Comparison of ENCODE assay signal across 21 cellular contexts in the genomic region with DNA sequence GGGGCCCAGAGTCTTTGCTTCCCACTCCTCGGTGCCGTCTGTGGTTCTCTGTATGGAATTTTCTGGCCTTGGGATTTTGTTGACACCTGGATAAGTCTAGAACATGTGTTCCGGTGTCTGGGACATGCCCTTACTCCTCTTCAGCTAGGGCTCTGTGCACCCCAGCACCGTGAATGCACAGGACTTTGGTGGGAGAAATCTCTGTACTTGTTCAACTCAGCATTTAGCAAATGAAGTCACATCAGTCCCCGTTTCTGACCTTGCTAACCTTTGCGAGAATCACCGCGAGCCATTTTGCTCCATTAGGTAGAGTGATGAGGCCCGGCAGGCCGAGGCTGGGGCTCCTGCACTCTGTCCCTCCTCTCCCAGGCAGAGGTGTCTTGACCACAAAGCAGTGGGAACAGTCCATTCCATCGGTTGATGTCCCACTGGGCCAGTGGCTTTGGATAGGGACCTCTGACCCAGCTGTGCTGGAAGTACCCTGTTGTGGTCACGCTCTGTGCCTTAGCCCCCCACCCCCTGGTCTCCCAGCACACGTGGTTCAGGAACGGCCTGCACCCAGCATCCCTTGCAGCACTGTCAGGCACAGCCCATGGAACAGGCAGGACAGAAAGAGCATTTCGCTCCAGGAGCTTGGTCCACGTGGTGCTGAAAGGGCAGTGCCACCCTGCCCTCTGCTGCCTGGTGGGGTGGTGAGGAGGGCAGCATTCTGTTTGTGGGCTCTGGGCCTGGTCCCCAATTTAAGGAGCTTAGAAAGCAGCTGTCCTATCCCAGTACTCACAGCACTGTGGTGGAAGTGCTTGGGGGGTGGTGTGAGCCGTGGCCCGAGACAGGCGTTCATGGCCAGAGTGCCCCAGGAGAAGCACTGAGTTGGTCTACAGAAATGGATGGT.
A peak's percentile ranks its signal among the peaks of the same experiment; 100 is the strongest.
DNase-seq lines count a peak whose midpoint lies in the region; ATAC-seq, FAIRE-seq and TF ChIP-seq lines count a peak whose summit lies in the region.
"Had no signal": no experiment of that assay in that cellular context is flagged by ENCODE, and none has a peak within 500 bp of the region (broad histone marks: within the 10 kb centered on the region; RNA-seq: fewer than 3 reads in every experiment).

No MANE protein-coding gene starts in this region.

- CTCF ChIA-PET in CD8-positive, alpha-beta memory T cell (lab: Charles Lee), result interaction anchor here (5.3 kb wide), 1 partner anchor 14 kb away, joined by 38 read pairs; no protein-coding TSS in a partner anchor
- CTCF ChIA-PET in HepG2 (lab: Yijun Ruan, JAX; ENCODE audit: low intra/inter-chr PET ratio, low total read pairs), result no interaction called here

- intact Hi-C loops in HepG2 (cut with micrococcal nuclease; ENCODE audit: unreplicated experiment), result no loop called here

- no peak overlapping the region for H3K4me3 ChIP-seq in CD8-positive, alpha-beta memory T cell (ENCODE audit: low read length)
- H3K4me3 ChIP-seq in osteoblast (ENCODE audit: insufficient read depth, low read length) (no peak overlapping the region), HepG2 (replicated peaks in 1 of 3; ENCODE audit: insufficient read depth in 1 of 3, low read depth in 2 of 3, low read length in 3 of 3) (no peak overlapping the region)
- H3K4me3 ChIP-seq: cardiac muscle cell, lower lobe of right lung, sigmoid colon had no signal

- POLR2A ChIA-PET in CD8-positive, alpha-beta memory T cell (lab: Charles Lee), result no interaction called here
- POLR2A ChIA-PET in HepG2 (lab: Yijun Ruan, JAX), result no interaction called here

- TF ChIP-seq POLR2A in HepG2 (IDR thresholded peaks at IDR 0.05; ENCODE audit: insufficient read depth in 1 of 2, low read depth in 2 of 2, low read length in 2 of 2), result no peak

- ATAC-seq in activated T-cell treated with anti-CD3 and anti-CD28 coated beads, Interleukin-2, amount 50 U/mL, for 72 hours (replicated peaks in 1 of 2), result no peak
- ATAC-seq in effector memory CD8-positive, alpha-beta T cell (replicated peaks), result no peak
- no peak for ATAC-seq in HG02870 (IDR thresholded peaks at IDR 0.05; ENCODE audit: unreplicated experiment)
- no peak for ATAC-seq in HepG2
- ATAC-seq: T-helper 17 cell had no signal

- peak; percentile 14 for DNase-seq in activated T-cell treated with anti-CD3 and anti-CD28 coated beads, Interleukin-2, amount 50 U/mL, for 1 hour
- DNase-seq in activated T-cell treated with anti-CD3 and anti-CD28 coated beads, Interleukin-2, amount 50 U/mL, for 72 hours, result no peak
- DNase-seq in CD8-positive, alpha-beta memory T cell, result no peak
- no peak for DNase-seq in effector memory CD8-positive, alpha-beta T cell
- peak; percentile 58 for DNase-seq in osteoblast (ENCODE audit: insufficient read length, low spot score, missing footprints)
- DNase-seq in SHP77 (lab: John Stamatoyannopoulos, UW), result no peak
- no peak for DNase-seq in HepG2 (ENCODE audit: low spot score)
- DNase-seq: ACHN; activated effector memory CD4-positive, alpha-beta T cell treated with Interleukin-2 at 50 U/mL for 16 hours; dermis blood vessel endothelial cell; GF-D8; KG1; NCI-H187; NCI-H2227 treated with DMSO at 0.1 percent for 48 hours; NCI-H774; SHP77 treated with DMSO at 0.1 percent for 48 hours; sigmoid colon; T-helper 17 cell had no signal

- H3K4me3 Mint-ChIP-seq in activated T-cell treated with anti-CD3 and anti-CD28 coated beads, Interleukin-2, amount 50 U/mL, for 72 hours, result no peak overlapping the region
- peak overlapping the region in 2 of 7 donors; percentile 6 to 16 for H3K4me3 Mint-ChIP-seq in CD8-positive, alpha-beta memory T cell
- peak overlapping the region; percentile 35 to 64 for H3K4me3 Mint-ChIP-seq in effector memory CD8-positive, alpha-beta T cell

- TF ChIP-seq CTCF in osteoblast (IDR thresholded peaks at IDR 0.05; ENCODE audit: extremely low read depth, low read depth, low read length), result no peak
- TF ChIP-seq CTCF in HepG2 (CRISPR knock-in tag; IDR thresholded peaks at IDR 0.05), result no peak

- no peak for FAIRE-seq in HepG2 (lab: Jason Lieb, UNC)

- H3K4me1 Mint-ChIP-seq in activated T-cell treated with anti-CD3 and anti-CD28 coated beads, Interleukin-2, amount 50 U/mL, for 72 hours (ENCODE audit: low read depth), result no peaks in the 10 kb centered on the region
- H3K4me1 Mint-ChIP-seq in CD8-positive, alpha-beta memory T cell, result peaks cover 31 to 54% (median 37%) of the 10 kb centered on the region in 3 donors
- H3K4me1 Mint-ChIP-seq in effector memory CD8-positive, alpha-beta T cell (ENCODE audit: low read depth in 2 of 2), result peaks cover 27 to 34% of the 10 kb centered on the region in 2 donors

- BruUV-seq in HepG2 (replicated peaks; lab: Mats Ljungman, UMichigan), result no TSS peak

- in situ Hi-C loops in HepG2 (cut with HindIII; ENCODE audit: extremely low pct_ligation_motif_present, low pct_unique_long_range_greater_than_20kb), result no loop called here

- 97% methylated on average over 11 of the region's 19 CpGs for WGBS in HepG2 (ENCODE audit: low lambda C conversion rate)

- H3K4me2 ChIP-seq in osteoblast (ENCODE audit: insufficient read depth, low read length) (no peak overlapping the region), HepG2 (ENCODE audit: low read depth, low read length) (no peak overlapping the region)

- peaks cover 16% of the 10 kb centered on the region for H3K4me1 ChIP-seq in CD8-positive, alpha-beta memory T cell (ENCODE audit: insufficient read depth, low read length)
- H3K4me1 ChIP-seq in osteoblast (ENCODE audit: insufficient read depth, low read length), result no peaks in the 10 kb centered on the region
- no peaks in the 10 kb centered on the region for H3K4me1 ChIP-seq in HepG2 (ENCODE audit: insufficient read depth, low read length)
- H3K4me1 ChIP-seq: sigmoid colon had no signal

- no peaks in the 10 kb centered on the region for H3K9me3 ChIP-seq in CD8-positive, alpha-beta memory T cell (ENCODE audit: low read length)
- no peaks in the 10 kb centered on the region for H3K9me3 ChIP-seq in osteoblast (ENCODE audit: low read depth, low read length)
- H3K9me3 ChIP-seq in HepG2 (ENCODE audit: low read length), result no peaks in the 10 kb centered on the region
- H3K9me3 ChIP-seq: lower lobe of right lung, sigmoid colon had no signal

- TF ChIP-seq EP300 in HepG2 (IDR thresholded peaks at IDR 0.05; ENCODE audit: low read depth in 2 of 2, low read length in 2 of 2) (no peak), HepG2 (CRISPR knock-in tag; IDR thresholded peaks at IDR 0.05; ENCODE audit: borderline replicate concordance) (no peak)

- peaks cover 79% of the 10 kb centered on the region for H3K36me3 ChIP-seq in CD8-positive, alpha-beta memory T cell (ENCODE audit: insufficient read depth, low read length)
- H3K36me3 ChIP-seq in osteoblast (ENCODE audit: insufficient read depth, low read length), result peaks cover 81% of the 10 kb centered on the region
- peaks cover 45 to 91% of the 10 kb centered on the region in 2 experiments for H3K36me3 ChIP-seq in HepG2 (replicated peaks in 1 of 2; ENCODE audit: control insufficient read depth in 1 of 2, insufficient read depth in 2 of 2, low read length in 2 of 2)

- H4K20me1 ChIP-seq in osteoblast (ENCODE audit: insufficient read depth, low read length) (peaks cover 47% of the 10 kb centered on the region), HepG2 (ENCODE audit: insufficient read depth, low read length) (peaks cover 4% of the 10 kb centered on the region; the same call in 1 of the 2 replicates)

- H3K27ac Mint-ChIP-seq in activated T-cell treated with anti-CD3 and anti-CD28 coated beads, Interleukin-2, amount 50 U/mL, for 72 hours, result no peak overlapping the region
- peak overlapping the region; percentile 37 to 82 (median 72) for H3K27ac Mint-ChIP-seq in CD8-positive, alpha-beta memory T cell
- H3K27ac Mint-ChIP-seq in effector memory CD8-positive, alpha-beta T cell, result peak overlapping the region; percentile 90 to 97
- H3K27ac Mint-ChIP-seq: T-helper 17 cell had no signal

- no peaks in the 10 kb centered on the region for H3K27me3 ChIP-seq in CD8-positive, alpha-beta memory T cell (ENCODE audit: insufficient read depth, low read length, poor library complexity, severe bottlenecking)
- H3K27me3 ChIP-seq in osteoblast (ENCODE audit: insufficient read depth, low read length), result no peaks in the 10 kb centered on the region
- no peaks in the 10 kb centered on the region; a peak in 1 of 5 replicates for H3K27me3 ChIP-seq in HepG2 (ENCODE audit: control insufficient read depth in 1 of 2, insufficient read depth in 2 of 2, low read length in 2 of 2)
- H3K27me3 ChIP-seq: cardiac muscle cell, sigmoid colon had no signal

- no peaks in the 10 kb centered on the region for H3K27me3 Mint-ChIP-seq in activated T-cell treated with anti-CD3 and anti-CD28 coated beads, Interleukin-2, amount 50 U/mL, for 72 hours (ENCODE audit: low read depth)
- no peaks in the 10 kb centered on the region for H3K27me3 Mint-ChIP-seq in CD8-positive, alpha-beta memory T cell
- H3K27me3 Mint-ChIP-seq in effector memory CD8-positive, alpha-beta T cell, result no peaks in the 10 kb centered on the region
- H3K27me3 Mint-ChIP-seq: T-helper 17 cell had no signal

- H3K27ac ChIP-seq in CD8-positive, alpha-beta memory T cell (ENCODE audit: low read depth, low read length), result no peak overlapping the region
- H3K27ac ChIP-seq in osteoblast (ENCODE audit: low read depth, low read length) (no peak overlapping the region), HepG2 (ENCODE audit: extremely low read length, insufficient read depth, low read length) (no peak overlapping the region)
- H3K27ac ChIP-seq: cardiac muscle cell, lower lobe of right lung, sigmoid colon had no signal

- H3K36me3 Mint-ChIP-seq in activated T-cell treated with anti-CD3 and anti-CD28 coated beads, Interleukin-2, amount 50 U/mL, for 72 hours (ENCODE audit: insufficient read depth in 2 of 2), result peaks cover 1 to 7% of the 10 kb centered on the region in 2 donors
- H3K36me3 Mint-ChIP-seq in CD8-positive, alpha-beta memory T cell, result peaks cover 0 to 96% (median 9%) of the 10 kb centered on the region in 3 donors
- H3K36me3 Mint-ChIP-seq in effector memory CD8-positive, alpha-beta T cell (ENCODE audit: insufficient read depth), result peaks cover 88% of the 10 kb centered on the region

- H2AFZ ChIP-seq in osteoblast (ENCODE audit: low read length) (no peak overlapping the region), HepG2 (ENCODE audit: low read length) (no peak overlapping the region)

- no peak overlapping the region for H3K9ac ChIP-seq in HepG2 (ENCODE audit: insufficient read depth, low read depth, low read length)

- H3K79me2 ChIP-seq in osteoblast (ENCODE audit: insufficient read depth, low read length), result peaks cover 67% of the 10 kb centered on the region
- H3K79me2 ChIP-seq in HepG2 (ENCODE audit: insufficient read depth, low read length), result no peaks in the 10 kb centered on the region

- no peak for TF ChIP-seq RAD21 in HepG2 (CRISPR knock-in tag; IDR thresholded peaks at IDR 0.05)

- no peaks in the 10 kb centered on the region for H3K9me3 Mint-ChIP-seq in activated T-cell treated with anti-CD3 and anti-CD28 coated beads, Interleukin-2, amount 50 U/mL, for 72 hours
- no peaks in the 10 kb centered on the region for H3K9me3 Mint-ChIP-seq in CD8-positive, alpha-beta memory T cell
- no peaks in the 10 kb centered on the region for H3K9me3 Mint-ChIP-seq in effector memory CD8-positive, alpha-beta T cell

TF ChIP-seq in HepG2, 621 proteins besides CTCF, POLR2A, EP300 and RAD21 (continues in another document):
- TF ChIP-seq ERF (CRISPR knock-in tag; IDR thresholded peaks at IDR 0.05), result no peak

Comparison
In these comparisons a context has a peak if more than half of its experiments do, and no peak if none do; other contexts are left out.
1. DNase-seq: peak in activated T-cell treated with anti-CD3 and anti-CD28 coated beads, Interleukin-2, amount 50 U/mL, for 1 hour (single experiment) and osteoblast (single experiment); none in activated T-cell treated with anti-CD3 and anti-CD28 coated beads, Interleukin-2, amount 50 U/mL, for 72 hours (0 of 2), CD8-positive, alpha-beta memory T cell (0 of 5), effector memory CD8-positive, alpha-beta T cell (0 of 3), SHP77 (0 of 2) and HepG2 (single experiment).
2. H3K4me3 Mint-ChIP-seq: peak in effector memory CD8-positive, alpha-beta T cell (2 of 2); none in activated T-cell treated with anti-CD3 and anti-CD28 coated beads, Interleukin-2, amount 50 U/mL, for 72 hours (0 of 2).